10 cellular contexts compared by ENCODE assay signal in genomic region chr15:74696808-74697207, GRCh38. TPM values are rescaled to one million over a fixed set of nuclear protein-coding genes. Genes with fewer than 3 reads are reported as not detected.
DNase-seq lines count a peak whose midpoint lies in the region; ATAC-seq, FAIRE-seq and TF ChIP-seq lines count a peak whose summit lies in the region.
"Had no signal": no experiment of that assay in that cellular context is flagged by ENCODE, and none has a peak within 500 bp of the region (broad histone marks: within the 10 kb centered on the region; RNA-seq: fewer than 3 reads in every experiment).

No MANE protein-coding gene starts in this region.

- H3K23ac ChIP-seq in H1 (ENCODE audit: insufficient read length): no peak overlapping the region

- H3K9ac ChIP-seq in H1 (replicated peaks in 1 of 4; ENCODE audit: extremely low read depth in 1 of 4, low read depth in 3 of 4, low read length in 3 of 4) (no peak overlapping the region), rectal smooth muscle tissue (ENCODE audit: low read length) (no peak overlapping the region)

- H3K27ac ChIP-seq in H1 (ENCODE audit: low read depth, low read length): no peak overlapping the region
- H3K27ac ChIP-seq in rectal smooth muscle tissue (ENCODE audit: low read depth, low read length): no peak overlapping the region

- TF ChIP-seq POLR2A in NB4 (IDR thresholded peaks at IDR 0.05; ENCODE audit: extremely low read depth, insufficient read length) (no peak), H1 (IDR thresholded peaks at IDR 0.05; ENCODE audit: control extremely low read depth in 1 of 2, low read depth in 2 of 2, low read length in 2 of 2) (no peak)

- 57% methylated on average over 2 of the region's 2 CpGs; no CpG with 5 or more reads in 1 of the 2 experiments for WGBS in H1 (ENCODE audit: extremely low coverage in 1 of 2, insufficient coverage in 1 of 2, insufficient read length in 1 of 2, insufficient replicate concordance in 2 of 2, low coverage in 1 of 2, low lambda C conversion rate in 2 of 2, missing lambda C conversion rate in 1 of 2), 2 experiments

- H3K4me1 ChIP-seq in H1 (replicated peaks in 1 of 4; ENCODE audit: control insufficient read depth in 3 of 4, insufficient read depth in 4 of 4, low read length in 3 of 4): peaks cover 0 to 5% (median 3%) of the 10 kb centered on the region in 4 experiments; a peak in 4 of 7 replicates
- peaks cover 6% of the 10 kb centered on the region for H3K4me1 ChIP-seq in rectal smooth muscle tissue (ENCODE audit: control insufficient read depth, insufficient read depth, low read length)

- no peak for ATAC-seq in HG02678 (IDR thresholded peaks at IDR 0.05; ENCODE audit: unreplicated experiment)
- no peak for ATAC-seq in GM18858 (IDR thresholded peaks at IDR 0.05; ENCODE audit: unreplicated experiment)
- ATAC-seq in GM18870 (IDR thresholded peaks at IDR 0.05; ENCODE audit: unreplicated experiment): no peak
- ATAC-seq in GM18907 (IDR thresholded peaks at IDR 0.05; ENCODE audit: unreplicated experiment): no peak

- peak overlapping the region; percentile 93; the same call in 1 of the 2 replicates for H2AFZ ChIP-seq in H1 (ENCODE audit: low read length)

- no peaks in the 10 kb centered on the region for H3K9me3 ChIP-seq in H1 (ENCODE audit: insufficient read depth in 2 of 2, low read depth in 1 of 2, low read length in 1 of 2)

- no peak overlapping the region for H3K4ac ChIP-seq in H1 (replicated peaks; ENCODE audit: insufficient read length, low read depth, low read length)

- no peak overlapping the region for H2BK12ac ChIP-seq in H1 (ENCODE audit: low read depth, low read length)

- no peak overlapping the region for H4K91ac ChIP-seq in H1 (replicated peaks; ENCODE audit: insufficient read length, low read length)

- H3K4me2 ChIP-seq in H1 (ENCODE audit: insufficient read depth in 1 of 2, low read depth in 2 of 2, low read length in 2 of 2): peak overlapping the region; percentile 59 to 95; a peak in 3 of 4 replicates

- peaks cover 5% of the 10 kb centered on the region for H3K23me2 ChIP-seq in H1 (ENCODE audit: low read depth, low read length)

- peak overlapping the region; percentile 90; the same call in 1 of the 2 replicates for H3K4me3 ChIP-seq in GM08714 (ENCODE audit: low read length)
- peak overlapping the region; percentile 88 for H3K4me3 ChIP-seq in NB4 (ENCODE audit: low read depth, low read length)
- peak overlapping the region; percentile 82 to 97 (median 92); a peak in 5 of 8 replicates for H3K4me3 ChIP-seq in H1 (ENCODE audit: extremely low read depth in 1 of 4, insufficient read depth in 2 of 4, low read depth in 3 of 4, low read length in 4 of 4)
- peak overlapping the region; percentile 74 for H3K4me3 ChIP-seq in rectal smooth muscle tissue (ENCODE audit: low read length)

- H4K5ac ChIP-seq in H1 (ENCODE audit: insufficient read length, low read depth, low read length): no peak overlapping the region

- no peak overlapping the region for H3K14ac ChIP-seq in H1 (ENCODE audit: insufficient read length)

- POLR2A ChIA-PET in H1 (lab: Charles Lee; ENCODE audit: partially characterized antibody): interaction anchor here (0.7 to 3.1 kb wide), 5 partner anchors 13 to 63 kb away, joined by 3 to 12 read pairs (median 5); partner anchors contain the start of gene CYP1A1

- no peak overlapping the region for H3K18ac ChIP-seq in H1 (ENCODE audit: extremely low read depth, low read length)

- CTCF ChIA-PET in H1 (lab: Charles Lee; ENCODE audit: partially characterized antibody): interaction anchor here (0.8 to 2.1 kb wide), 7 partner anchors 28 to 84 kb away, joined by 3 to 9 read pairs (median 4); partner anchors contain the start of gene CYP1A1

- H4K8ac ChIP-seq in H1 (ENCODE audit: extremely low read depth, insufficient read depth, low read length): no peak overlapping the region

- no peak overlapping the region for H2BK5ac ChIP-seq in H1 (ENCODE audit: low read depth, low read length)

- no peak for TF ChIP-seq CTCF in NB4 (IDR thresholded peaks at IDR 0.05; ENCODE audit: low read depth, low read length)
- no peak for TF ChIP-seq CTCF in H1 (IDR thresholded peaks at IDR 0.05; ENCODE audit: control extremely low read depth in 1 of 3, insufficient read depth in 1 of 3, low read depth in 1 of 3, low read length in 3 of 3)

- H2AK5ac ChIP-seq in H1 (ENCODE audit: low read depth, low read length): no peak overlapping the region

- H2BK15ac ChIP-seq in H1 (ENCODE audit: low read length): no peak overlapping the region

- no peak for TF ChIP-seq RAD21 in H1 (IDR thresholded peaks at IDR 0.05 in 1 of 2, conservative IDR thresholded peaks at IDR 0.05 in 1 of 2; ENCODE audit: low read depth in 2 of 2, low read length in 2 of 2)

- no peak overlapping the region for H2BK120ac ChIP-seq in H1 (replicated peaks; ENCODE audit: low read depth, low read length)

- no peaks in the 10 kb centered on the region for H4K20me1 ChIP-seq in H1 (replicated peaks in 1 of 2; ENCODE audit: control insufficient read depth in 1 of 2, insufficient read depth in 2 of 2, low read length in 2 of 2)

- no peak for TF ChIP-seq EP300 in H1 (IDR thresholded peaks at IDR 0.05; ENCODE audit: borderline replicate concordance in 1 of 2, low read depth in 2 of 2, low read length in 2 of 2)

- H3K79me1 ChIP-seq in H1 (ENCODE audit: low read depth, low read length): peaks cover 2% of the 10 kb centered on the region; the same call in 1 of the 2 replicates

- no peak overlapping the region for H2BK20ac ChIP-seq in H1 (ENCODE audit: low read length)

- H3K27me3 ChIP-seq in H1 (replicated peaks in 1 of 4; ENCODE audit: control insufficient read depth in 3 of 4, extremely low read depth in 1 of 4, insufficient read depth in 3 of 4, low read length in 3 of 4): no peaks in the 10 kb centered on the region; a peak in 3 of 7 replicates
- H3K27me3 ChIP-seq in rectal smooth muscle tissue (ENCODE audit: control insufficient read depth, insufficient read depth, low read length): no peaks in the 10 kb centered on the region

- no peak for DNase-seq in NB4 (ENCODE audit: low read depth)
- DNase-seq in H1 (ENCODE audit: low read depth in 1 of 2, low spot score in 2 of 2): no peak
- DNase-seq: NCI-H1436 treated with DMSO at 0.1 percent for 48 hours had no signal

- no peak for FAIRE-seq in H1 (lab: Jason Lieb, UNC)

- H3K36me3 ChIP-seq in H1 (ENCODE audit: control insufficient read depth in 2 of 4, insufficient read depth in 4 of 4, low read length in 3 of 4): no peaks in the 10 kb centered on the region
- H3K36me3 ChIP-seq in rectal smooth muscle tissue (ENCODE audit: control insufficient read depth, insufficient read depth, low read length): no peaks in the 10 kb centered on the region

- peaks cover 21 to 38% of the 10 kb centered on the region in 2 experiments for H3K79me2 ChIP-seq in H1 (ENCODE audit: control insufficient read depth in 1 of 2, insufficient read depth in 2 of 2, low read length in 2 of 2)

- no peak overlapping the region for H3K56ac ChIP-seq in H1 (replicated peaks; ENCODE audit: insufficient read length, low read depth, low read length)

TF ChIP-seq in H1, 55 proteins besides CTCF, POLR2A, EP300 and RAD21 (continues in another document):
- TF ChIP-seq RXRA (IDR thresholded peaks at IDR 0.05; ENCODE audit: insufficient read depth, low read depth, low read length) (no peak), ATF2 (IDR thresholded peaks at IDR 0.05; ENCODE audit: low read length) (no peak), CHD2 (IDR thresholded peaks at IDR 0.05; ENCODE audit: low read length) (no peak), CHD1 (IDR thresholded peaks at IDR 0.05; ENCODE audit: low read depth, low read length) (no peak), BCL11A (IDR thresholded peaks at IDR 0.05; ENCODE audit: low read depth in 2 of 2, low read length in 2 of 2) (no peak)

RNA-seq across cellular contexts. Expression of gene EDC3, which starts 1.0 kb away (rescaled TPM):
- total RNA-seq in H1 (2021; fragmentation: NEBNext Ultra II Directional; extraction: Animal tissue kit (Norgen Biotek cat#: 25700)): 49.1 and 50.8 TPM in 2 replicates
- polyA plus RNA-seq in H1 (2011; rRNA removed): 45.0 and 48.2 TPM in 2 replicates
- 38.7 TPM for polyA plus RNA-seq in H1 (2011; cell fraction: cytosol; rRNA removed)
- polyA plus RNA-seq in H1 (2011; cell fraction: nucleus; rRNA removed): 54.5 TPM
- polyA plus RNA-seq in H1 (2012, experiment 1 of 2): 34.0 to 39.2 TPM (median 36.6 TPM) in 4 replicates
- polyA plus RNA-seq in H1 (2012, experiment 2 of 2): 32.2 TPM
- 25.6 TPM for polyA plus RNA-seq in H1 (2013, experiment 1 of 2)
- 27.2 TPM for polyA plus RNA-seq in H1 (2013, experiment 2 of 2)
- polyA minus RNA-seq in H1 (2011; rRNA and poly(A)+ RNA removed): 108 and 138 TPM in 2 replicates
- 39.6 TPM for polyA minus RNA-seq in H1 (2011; cell fraction: cytosol; rRNA and poly(A)+ RNA removed)
- 57.2 TPM for polyA minus RNA-seq in H1 (2011; cell fraction: nucleus; rRNA and poly(A)+ RNA removed)

RNA-seq across cellular contexts. Expression of gene CYP1A1, which starts 28.5 kb away (rescaled TPM):
- 0.11 and 0.35 TPM in 2 replicates for total RNA-seq in H1 (2021; fragmentation: NEBNext Ultra II Directional; extraction: Animal tissue kit (Norgen Biotek cat#: 25700))
- polyA plus RNA-seq in H1 (2011; rRNA removed): 0.22 and 0.32 TPM in 2 replicates
- 0.30 TPM for polyA plus RNA-seq in H1 (2011; cell fraction: cytosol; rRNA removed)
- polyA plus RNA-seq in H1 (2011; cell fraction: nucleus; rRNA removed): 0.24 TPM
- polyA plus RNA-seq in H1 (2012, experiment 1 of 2): 0.12 to 0.23 TPM (median 0.20 TPM) in 3 of 4 replicates, not detected in the other
- 0.10 TPM for polyA plus RNA-seq in H1 (2012, experiment 2 of 2)
- 0.41 TPM for polyA plus RNA-seq in H1 (2013, experiment 1 of 2)
- polyA plus RNA-seq in H1 (2013, experiment 2 of 2): 0.22 TPM
- polyA minus RNA-seq in H1 (2011; rRNA and poly(A)+ RNA removed): 0.13 and 0.17 TPM in 2 replicates
- polyA minus RNA-seq in H1 (2011; cell fraction: cytosol; rRNA and poly(A)+ RNA removed): not detected
- not detected for polyA minus RNA-seq in H1 (2011; cell fraction: nucleus; rRNA and poly(A)+ RNA removed)
- total RNA-seq: renal cortical epithelial cell had no signal

RNA-seq across cellular contexts. Expression of gene CYP1A2, which starts 51.8 kb away (rescaled TPM):
- total RNA-seq in H1 (2021; fragmentation: NEBNext Ultra II Directional; extraction: Animal tissue kit (Norgen Biotek cat#: 25700)): not detected in 2 replicates
- polyA plus RNA-seq in H1 (2011; rRNA removed): not detected in 2 replicates
- not detected for polyA plus RNA-seq in H1 (2011; cell fraction: cytosol; rRNA removed)
- polyA plus RNA-seq in H1 (2011; cell fraction: nucleus; rRNA removed): not detected
- polyA plus RNA-seq in H1 (2012, experiment 1 of 2): not detected in 4 replicates
- polyA plus RNA-seq in H1 (2012, experiment 2 of 2): not detected
- 0.02 TPM for polyA plus RNA-seq in H1 (2013, experiment 1 of 2)
- polyA plus RNA-seq in H1 (2013, experiment 2 of 2): not detected
- not detected in 2 replicates for polyA minus RNA-seq in H1 (2011; rRNA and poly(A)+ RNA removed)
- polyA minus RNA-seq in H1 (2011; cell fraction: cytosol; rRNA and poly(A)+ RNA removed): not detected
- not detected for polyA minus RNA-seq in H1 (2011; cell fraction: nucleus; rRNA and poly(A)+ RNA removed)
- total RNA-seq: renal cortical epithelial cell had no signal
